In the genomic region with DNA sequence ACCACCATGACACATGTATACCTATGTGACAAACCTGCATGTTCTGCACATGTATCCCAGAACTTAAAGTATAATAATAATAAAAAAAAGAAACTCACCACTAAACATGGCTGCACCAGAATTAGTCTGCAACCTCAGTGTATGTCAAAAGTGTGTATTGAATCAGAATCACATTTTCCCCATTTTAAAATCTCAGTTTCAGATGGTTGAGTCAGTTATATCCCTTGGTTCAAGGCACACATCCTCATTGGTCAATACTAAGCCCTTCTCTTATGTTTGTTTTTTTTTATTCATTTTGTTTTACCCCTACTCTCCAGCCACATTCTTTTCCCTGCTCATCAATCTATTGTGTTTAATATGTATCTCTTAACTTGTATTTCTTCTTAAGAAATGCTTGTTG, we compare ENCODE assay signal across 5 cellular contexts.
"Had no signal": no experiment of that assay in that cellular context is flagged by ENCODE, and none has a peak within 500 bp of the region (broad histone marks: within the 10 kb centered on the region; RNA-seq: fewer than 3 reads in every experiment).

No MANE protein-coding gene starts in this region.

- H3K9me3 Mint-ChIP-seq: GM23338, H9 had no signal

- H3K4me2 ChIP-seq: GM23338 had no signal

- DNase-seq: H9, HCEC 1CT, IMR-90 had no signal

- H3K4me3 Mint-ChIP-seq: GM23338, H9 had no signal

- H3K4me3 ChIP-seq: GM23338, K562 had no signal

- ATAC-seq: GM23338, K562 had no signal

- H3K4me1 Mint-ChIP-seq: GM23338, H9 had no signal

- H2AFZ ChIP-seq: GM23338 had no signal

- H3K27ac Mint-ChIP-seq: GM23338 had no signal
